8 cellular contexts compared by ENCODE assay signal in genomic region chrX:149541521-149542047, GRCh38. TPM values are rescaled to one million over a fixed set of nuclear protein-coding genes. Genes with fewer than 3 reads are reported as not detected.
DNase-seq lines count a peak whose midpoint lies in the region; ATAC-seq, FAIRE-seq and TF ChIP-seq lines count a peak whose summit lies in the region.

No MANE protein-coding gene starts in this region.

- no peak for ATAC-seq in GM18873 (IDR thresholded peaks at IDR 0.05; ENCODE audit: low FRiP score, unreplicated experiment)

- peak overlapping the region; percentile 60 for H3K4me3 ChIP-seq in NT2/D1 (ENCODE audit: insufficient read length, low read depth)
- peak overlapping the region; percentile 26 for H3K4me3 ChIP-seq in endocrine pancreas (ENCODE audit: control insufficient read depth, insufficient read depth, low read length)
- H3K4me3 ChIP-seq in neural cell (ENCODE audit: low read length): peak overlapping the region; percentile 86

- no peak for FAIRE-seq in urothelium cell line (lab: Jason Lieb, UNC)

- H3K27ac Mint-ChIP-seq in CD14-positive monocyte: peak overlapping the region; percentile 99 to 100 (median 100)

- no peaks in the 10 kb centered on the region for H4K20me1 ChIP-seq in neural cell (ENCODE audit: insufficient read depth)

- DNase-seq in CD14-positive monocyte (ENCODE audit: low spot score) (no peak), NT2/D1 (ENCODE audit: low read depth, low spot score) (no peak), G401 (ENCODE audit: low spot score) (no peak), urothelium cell line (ENCODE audit: low spot score) (no peak), NCI-H2029 treated with DMSO at 0.1 percent for 48 hours (lab: John Stamatoyannopoulos, UW) (no peak)

- H3K9ac ChIP-seq in NT2/D1 (ENCODE audit: insufficient read length, low read depth): peak overlapping the region; percentile 61
- H3K9ac ChIP-seq in endocrine pancreas (ENCODE audit: control insufficient read depth, insufficient read depth, low read length): peak overlapping the region; percentile 67
- H3K9ac ChIP-seq in neural cell (ENCODE audit: low read length): peak overlapping the region; percentile 79

- peak overlapping the region; percentile 84 to 91 for H3K4me3 Mint-ChIP-seq in CD14-positive monocyte

- in situ Hi-C loops in G401 (cut with HindIII; ENCODE audit: low sequenced_read_pairs): no loop called here

- peak overlapping the region; percentile 59 for H3K4me2 ChIP-seq in neural cell (ENCODE audit: low read length)

- TF ChIP-seq CTCF in CD14-positive monocyte (IDR thresholded peaks at IDR 0.05) (no peak), neural cell (IDR thresholded peaks at IDR 0.05; ENCODE audit: poor library complexity, severe bottlenecking) (no peak)

- peaks cover 11 to 20% of the 10 kb centered on the region in 2 donors for H3K36me3 Mint-ChIP-seq in CD14-positive monocyte

- H3K9me3 ChIP-seq in NT2/D1 (ENCODE audit: insufficient read depth, low read length): no peaks in the 10 kb centered on the region
- no peaks in the 10 kb centered on the region for H3K9me3 ChIP-seq in endocrine pancreas (ENCODE audit: control insufficient read depth, low read length)
- no peaks in the 10 kb centered on the region for H3K9me3 ChIP-seq in neural cell (ENCODE audit: low read length)

- no peak overlapping the region for H2AFZ ChIP-seq in neural cell (ENCODE audit: low read depth, low read length)

- peaks cover 0 to 1% (median 0%) of the 10 kb centered on the region in 3 donors for H3K27me3 Mint-ChIP-seq in CD14-positive monocyte (ENCODE audit: low read depth in 3 of 3)

- H3K27me3 ChIP-seq in NT2/D1 (ENCODE audit: insufficient read depth, insufficient read length) (peaks cover 9% of the 10 kb centered on the region), endocrine pancreas (ENCODE audit: control insufficient read depth, insufficient read depth, low read length) (no peaks in the 10 kb centered on the region), neural cell (ENCODE audit: insufficient read depth, low read depth, low read length) (no peaks in the 10 kb centered on the region)

- H3K36me3 ChIP-seq in NT2/D1 (ENCODE audit: insufficient read depth, insufficient read length, low read length): no peaks in the 10 kb centered on the region
- no peaks in the 10 kb centered on the region for H3K36me3 ChIP-seq in endocrine pancreas (ENCODE audit: control insufficient read depth, insufficient read depth, low read length)
- no peaks in the 10 kb centered on the region for H3K36me3 ChIP-seq in neural cell (ENCODE audit: insufficient read depth, low read length)

- H3K27ac ChIP-seq in neural cell (ENCODE audit: low read length): peak overlapping the region; percentile 92

- no peak for TF ChIP-seq EP300 in neural cell (conservative IDR thresholded peaks at IDR 0.05; ENCODE audit: poor library complexity, severe bottlenecking)

- no peaks in the 10 kb centered on the region for H3K4me1 ChIP-seq in NT2/D1 (ENCODE audit: insufficient read depth, insufficient read length)
- H3K4me1 ChIP-seq in endocrine pancreas (ENCODE audit: control insufficient read depth, insufficient read depth, low read length): no peaks in the 10 kb centered on the region

- H3K4me1 Mint-ChIP-seq in CD14-positive monocyte: peaks cover 9% of the 10 kb centered on the region

- H3K79me2 ChIP-seq in neural cell (replicated peaks; ENCODE audit: insufficient read depth, low read length): no peaks in the 10 kb centered on the region

- H3F3A ChIP-seq in neural cell (ENCODE audit: insufficient read depth, low read length, poor library complexity, severe bottlenecking): no peaks in the 10 kb centered on the region

- intact Hi-C loops in CD14-positive monocyte (cut with micrococcal nuclease): no loop called here

- peaks cover 0 to 15% (median 3%) of the 10 kb centered on the region in 7 donors for H3K9me3 Mint-ChIP-seq in CD14-positive monocyte

- TF ChIP-seq RAD21 in neural cell (conservative IDR thresholded peaks at IDR 0.05): no peak

- no peaks in the 10 kb centered on the region for H3K9me2 ChIP-seq in neural cell (ENCODE audit: insufficient read depth, low read length)

TF ChIP-seq in neural cell, 6 proteins besides CTCF, POLR2A, EP300 and RAD21:
- TF ChIP-seq MXI1 (conservative IDR thresholded peaks at IDR 0.05; ENCODE audit: poor library complexity, severe bottlenecking) (no peak), POLR2AphosphoS5 (IDR thresholded peaks at IDR 0.05) (no peak), TAF1 (IDR thresholded peaks at IDR 0.05; ENCODE audit: low read depth) (no peak), SMC3 (conservative IDR thresholded peaks at IDR 0.05; ENCODE audit: poor library complexity) (no peak), REST (IDR thresholded peaks at IDR 0.05; ENCODE audit: borderline replicate concordance) (no peak), EZH2 (IDR thresholded peaks at IDR 0.05; ENCODE audit: borderline replicate concordance, insufficient read depth, low read length, poor library complexity, severe bottlenecking) (no peak)
TF ChIP-seq in neural cell: peak in this region for 0.

RNA-seq across cellular contexts. Expression of gene EOLA1, which starts 0.8 kb away (rescaled TPM):
- polyA plus RNA-seq in CD14-positive monocyte: 10 to 100 TPM; 15.5 to 20.7 TPM
- 31.1 and 51.9 TPM in 2 replicates for polyA plus RNA-seq in neural cell
- 25.1 and 26.3 TPM in 2 replicates for polyA minus RNA-seq in neural cell
- 7.8 and 11.4 TPM in 2 replicates for total RNA-seq in G401 (2014; rRNA removed; shearing (Covaris generic))

RNA-seq across cellular contexts. Expression of gene HSFX3, which starts 8.1 kb away (rescaled TPM):
- polyA plus RNA-seq in CD14-positive monocyte: not detected
- not detected in 2 replicates for polyA plus RNA-seq in neural cell
- polyA minus RNA-seq in neural cell: not detected in 2 replicates
- total RNA-seq in G401 (2014; rRNA removed; shearing (Covaris generic)): not detected in 2 replicates

RNA-seq across cellular contexts. Expression of gene IDS, which starts 36.5 kb away (rescaled TPM):
- polyA plus RNA-seq in CD14-positive monocyte (10 to 100 TPM; 79.5 to 94.3 TPM), neural cell (52.0 and 65.0 TPM in 2 replicates)
- polyA minus RNA-seq in neural cell: 109 and 145 TPM in 2 replicates
- total RNA-seq in G401 (2014; rRNA removed; shearing (Covaris generic)): 10.8 and 12.1 TPM in 2 replicates

RNA-seq across cellular contexts. Expression of gene MAGEA9B, which starts 45.7 kb away (rescaled TPM):
- not detected for polyA plus RNA-seq in CD14-positive monocyte
- polyA plus RNA-seq in neural cell: not detected in 2 replicates
- not detected in 2 replicates for polyA minus RNA-seq in neural cell
- total RNA-seq in G401 (2014; rRNA removed; shearing (Covaris generic)): not detected in 2 replicates

RNA-seq across cellular contexts. Expression of gene HSFX2, which starts 53.5 kb away (rescaled TPM):
- polyA plus RNA-seq in CD14-positive monocyte (not detected), neural cell (1.3 TPM in 1 of 2 replicates, not detected in the other)
- polyA minus RNA-seq in neural cell: not detected in 2 replicates
- total RNA-seq in G401 (2014; rRNA removed; shearing (Covaris generic)): not detected in 2 replicates

Comparison
In these comparisons a context has a peak if more than half of its experiments do, and no peak if none do; other contexts are left out.
1. H3K4me3 ChIP-seq: peak in every context shown above with its lines; median percentile 86 in neural cell; 60 in NT2/D1; 26 in endocrine pancreas.